Comparison of ENCODE assay signal across 15 cellular contexts in the genomic region with DNA sequence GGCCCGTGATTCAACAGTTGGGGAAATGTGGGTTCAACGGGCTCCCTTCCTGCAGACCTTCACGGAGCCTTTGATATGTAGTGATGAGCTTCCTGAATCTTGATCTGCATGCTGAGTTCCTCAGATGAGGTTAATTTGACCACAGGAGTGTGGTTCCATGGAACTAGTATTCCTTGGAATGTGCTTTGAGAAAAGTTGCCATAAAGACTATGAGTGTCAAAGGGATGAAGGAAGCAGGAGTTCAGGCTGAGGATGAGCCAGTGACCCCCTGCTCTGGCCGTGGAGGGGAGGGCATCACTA.
DNase-seq lines count a peak whose midpoint lies in the region; ATAC-seq and TF ChIP-seq lines count a peak whose summit lies in the region.
"Had no signal": no experiment of that assay in that cellular context is flagged by ENCODE, and none has a peak within 500 bp of the region (broad histone marks: within the 10 kb centered on the region; RNA-seq: fewer than 3 reads in every experiment).

No MANE protein-coding gene starts in this region.

- H3K9ac ChIP-seq in Loucy (ENCODE audit: low read depth, low read length, poor library complexity, severe bottlenecking) (peak overlapping the region; percentile 9), neural progenitor cell (no peak overlapping the region)

- H4K20me1 ChIP-seq in DOHH2 (ENCODE audit: control insufficient read depth, insufficient read depth, low read depth, low read length) (peaks cover 4% of the 10 kb centered on the region; the same call in 1 of the 2 replicates), Loucy (ENCODE audit: insufficient read depth, low read length, poor library complexity, severe bottlenecking) (peaks cover 21% of the 10 kb centered on the region), neural progenitor cell (ENCODE audit: low read depth) (peaks cover 71% of the 10 kb centered on the region)

- H2AFZ ChIP-seq in Loucy (ENCODE audit: low read length): no peak overlapping the region
- H2AFZ ChIP-seq in neural progenitor cell (replicated peaks): no peak overlapping the region

- peak overlapping the region; percentile 18; the same call in 1 of the 2 replicates for H3K4me3 ChIP-seq in DOHH2 (ENCODE audit: low read length)
- no peak overlapping the region for H3K4me3 ChIP-seq in Loucy (ENCODE audit: low read length, poor library complexity, severe bottlenecking)
- H3K4me3 ChIP-seq in neural progenitor cell: no peak overlapping the region
- no peak overlapping the region for H3K4me3 ChIP-seq in adrenal gland
- no peak overlapping the region for H3K4me3 ChIP-seq in gastroesophageal sphincter
- H3K4me3 ChIP-seq: esophagus squamous epithelium, pancreas had no signal

- no peak for DNase-seq in neural progenitor cell (ENCODE audit: low spot score)
- no peak for DNase-seq in adrenal gland
- DNase-seq in NCI-H2107 (lab: John Stamatoyannopoulos, UW): no peak
- DNase-seq in NCI-H748 (lab: John Stamatoyannopoulos, UW; ENCODE audit: unreplicated experiment): no peak
- DNase-seq: AML-193, esophagus squamous epithelium, glutamatergic neuron, NCI-H2227 treated with DMSO at 0.1 percent for 48 hours, pancreas had no signal

- no peaks in the 10 kb centered on the region for H3K9me3 ChIP-seq in DOHH2 (ENCODE audit: control insufficient read depth, insufficient read depth, low read length)
- H3K9me3 ChIP-seq in Loucy (ENCODE audit: insufficient read depth, low read depth, low read length): no peaks in the 10 kb centered on the region
- no peaks in the 10 kb centered on the region for H3K9me3 ChIP-seq in neural progenitor cell (ENCODE audit: low read depth)
- no peaks in the 10 kb centered on the region for H3K9me3 ChIP-seq in adrenal gland (replicated peaks in 1 of 3)
- H3K9me3 ChIP-seq in gastroesophageal sphincter: no peaks in the 10 kb centered on the region
- H3K9me3 ChIP-seq: esophagus squamous epithelium, pancreas had no signal

- intact Hi-C loops in adrenal gland (cut with DNase I): no loop called here

- peaks cover 41% of the 10 kb centered on the region for H3K79me2 ChIP-seq in DOHH2 (ENCODE audit: control insufficient read depth, low read length)
- peaks cover 98% of the 10 kb centered on the region for H3K79me2 ChIP-seq in Loucy (ENCODE audit: insufficient read depth, low read length)
- peaks cover 96% of the 10 kb centered on the region for H3K79me2 ChIP-seq in neural progenitor cell (ENCODE audit: low read depth)

- H3K4me1 ChIP-seq in DOHH2 (ENCODE audit: control insufficient read depth, low read length): peaks cover 42% of the 10 kb centered on the region
- peaks cover 68% of the 10 kb centered on the region for H3K4me1 ChIP-seq in Loucy (ENCODE audit: insufficient read depth, low read length, poor library complexity, severe bottlenecking)
- H3K4me1 ChIP-seq in neural progenitor cell: peaks cover 42% of the 10 kb centered on the region
- H3K4me1 ChIP-seq in adrenal gland (replicated peaks in 1 of 2): peaks cover 28 to 70% of the 10 kb centered on the region in 2 donors
- peaks cover 5 to 78% (median 9%) of the 10 kb centered on the region in 3 donors for H3K4me1 ChIP-seq in gastroesophageal sphincter
- H3K4me1 ChIP-seq: pancreas had no signal

- H3K9me2 ChIP-seq in DOHH2 (replicated peaks; ENCODE audit: control insufficient read depth, low read length) (no peaks in the 10 kb centered on the region), Loucy (replicated peaks; ENCODE audit: low read depth, low read length) (no peaks in the 10 kb centered on the region)

- H3F3A ChIP-seq in DOHH2 (ENCODE audit: control insufficient read depth, insufficient read depth) (no peaks in the 10 kb centered on the region), Loucy (ENCODE audit: low read depth) (no peaks in the 10 kb centered on the region), neural progenitor cell (ENCODE audit: low read depth) (peaks cover 19% of the 10 kb centered on the region)

- H3K27ac Mint-ChIP-seq in brain (peak overlapping the region; percentile 67 to 98 (median 95)), neural progenitor cell (peak overlapping the region; percentile 4)
- H3K27ac Mint-ChIP-seq: activated naive CD8-positive, alpha-beta T cell had no signal

- TF ChIP-seq POLR2A in adrenal gland (IDR thresholded peaks at IDR 0.05) (no peak), gastroesophageal sphincter (IDR thresholded peaks at IDR 0.05) (no peak)

- ATAC-seq in gastroesophageal sphincter: no peak
- ATAC-seq: pancreas, sciatic nerve had no signal

- peak overlapping the region; percentile 46 for H3K4me2 ChIP-seq in DOHH2 (ENCODE audit: low read length)
- H3K4me2 ChIP-seq in Loucy (ENCODE audit: low read depth, low read length, poor library complexity, severe bottlenecking): peak overlapping the region; percentile 26
- H3K4me2 ChIP-seq in neural progenitor cell: peak overlapping the region; percentile 62

- H3K27me3 ChIP-seq in DOHH2 (ENCODE audit: control insufficient read depth, low read length) (no peaks in the 10 kb centered on the region), Loucy (ENCODE audit: insufficient read depth, low read length, poor library complexity, severe bottlenecking) (no peaks in the 10 kb centered on the region), neural progenitor cell (no peaks in the 10 kb centered on the region), adrenal gland (no peaks in the 10 kb centered on the region), gastroesophageal sphincter (no peaks in the 10 kb centered on the region)
- H3K27me3 ChIP-seq: esophagus squamous epithelium, pancreas had no signal

- no peaks in the 10 kb centered on the region for H3K27me3 Mint-ChIP-seq in brain
- peaks cover 4% of the 10 kb centered on the region for H3K27me3 Mint-ChIP-seq in neural progenitor cell (ENCODE audit: insufficient read depth, low read depth)
- H3K27me3 Mint-ChIP-seq: activated naive CD8-positive, alpha-beta T cell had no signal

- 76 to 83% (median 79%) methylated on average over 4 of the region's 4 CpGs for WGBS in adrenal gland, 4 donors
- 82 to 93% methylated on average over 2 to 4 of the region's 4 CpGs for WGBS in gastroesophageal sphincter (ENCODE audit: low coverage in 1 of 2), 2 donors

- TF ChIP-seq CTCF in DOHH2 (IDR thresholded peaks at IDR 0.05; ENCODE audit: low read depth, low read length, poor library complexity, severe bottlenecking) (no peak), Loucy (conservative IDR thresholded peaks at IDR 0.05; ENCODE audit: low read length) (no peak), brain (conservative IDR thresholded peaks at IDR 0.05) (no peak), neural progenitor cell (IDR thresholded peaks at IDR 0.05) (no peak), adrenal gland (IDR thresholded peaks at IDR 0.05) (no peak), gastroesophageal sphincter (IDR thresholded peaks at IDR 0.05) (no peak)

- H3K4me3 Mint-ChIP-seq in brain (peak overlapping the region in 1 of 5 experiments; percentile 77), neural progenitor cell (peak overlapping the region; percentile 8)
- H3K4me3 Mint-ChIP-seq: activated naive CD8-positive, alpha-beta T cell had no signal

- TF ChIP-seq EP300 in gastroesophageal sphincter (IDR thresholded peaks at IDR 0.05): no peak

- H3K36me3 Mint-ChIP-seq in brain (no peaks in the 10 kb centered on the region), neural progenitor cell (peaks cover 48% of the 10 kb centered on the region)

- peaks cover 100% of the 10 kb centered on the region for H3K4me1 Mint-ChIP-seq in brain
- peaks cover 84% of the 10 kb centered on the region for H3K4me1 Mint-ChIP-seq in neural progenitor cell

- H3K27ac ChIP-seq in DOHH2 (ENCODE audit: low read depth, low read length) (no peak overlapping the region), neural progenitor cell (peak overlapping the region; percentile 83), adrenal gland (no peak overlapping the region), gastroesophageal sphincter (no peak overlapping the region)
- H3K27ac ChIP-seq: esophagus squamous epithelium, pancreas had no signal

- no peaks in the 10 kb centered on the region for H3K9me3 Mint-ChIP-seq in brain
- no peaks in the 10 kb centered on the region for H3K9me3 Mint-ChIP-seq in neural progenitor cell

- H3K36me3 ChIP-seq in DOHH2 (ENCODE audit: control insufficient read depth, low read length): peaks cover 11% of the 10 kb centered on the region; the same call in 1 of the 2 replicates
- H3K36me3 ChIP-seq in Loucy (ENCODE audit: insufficient read depth, low read length): peaks cover 67% of the 10 kb centered on the region; the same call in 1 of the 2 replicates
- H3K36me3 ChIP-seq in neural progenitor cell: no peaks in the 10 kb centered on the region
- H3K36me3 ChIP-seq in adrenal gland (replicated peaks in 1 of 2): no peaks in the 10 kb centered on the region
- no peaks in the 10 kb centered on the region for H3K36me3 ChIP-seq in gastroesophageal sphincter
- H3K36me3 ChIP-seq: esophagus squamous epithelium, pancreas had no signal
